8 cellular contexts compared by ENCODE assay signal in genomic region chr16:46884513-46885293, GRCh38. TPM values are rescaled to one million over a fixed set of nuclear protein-coding genes. Genes with fewer than 3 reads are reported as not detected.
A peak's percentile ranks its signal among the peaks of the same experiment; 100 is the strongest.
DNase-seq lines count a peak whose midpoint lies in the region; ATAC-seq and TF ChIP-seq lines count a peak whose summit lies in the region.

No MANE protein-coding gene starts in this region.

- H3K27ac Mint-ChIP-seq in activated naive CD4-positive, alpha-beta T cell treated with anti-CD3 and anti-CD28 coated beads, Interleukin-2, amount 50 U/mL, for 72 hours: peak overlapping the region; percentile 14 to 74

- peak overlapping the region; percentile 80 to 99 (median 94) for H3K4me2 ChIP-seq in BLaER1 treated with 17β-estradiol and CSF1 and Interleukin-3, amounts not matched to agents 10 nM and 100 nM

- intact Hi-C loops in left cardiac atrium (cut with DNase I): no loop called here
- intact Hi-C loops in prostate gland (cut with DNase I): no loop called here

- no peak for DNase-seq in Jurkat, Clone E6-1 (ENCODE audit: low read depth, low spot score)
- DNase-seq in activated naive CD4-positive, alpha-beta T cell treated with anti-CD3 and anti-CD28 coated beads, Interleukin-2, amount 50 U/mL, for 72 hours (ENCODE audit: low spot score in 2 of 2): peak in 1 of 2 donors; percentile 29
- no peak for DNase-seq in left cardiac atrium
- DNase-seq in prostate gland (ENCODE audit: low spot score): no peak
- no peak for DNase-seq in NCI-H345 (lab: John Stamatoyannopoulos, UW)
- DNase-seq in NCI-H2107 (lab: John Stamatoyannopoulos, UW): no peak

- WGBS in prostate gland: 3% methylated on average over 59 of the region's 72 CpGs

- peak overlapping the region in 10 of 11 experiments; percentile 70 to 98 (median 87); a peak in 20 of 22 replicates for H3K27ac ChIP-seq in BLaER1 treated with 17β-estradiol and CSF1 and Interleukin-3, amounts not matched to agents 10 nM and 100 nM
- H3K27ac ChIP-seq in prostate gland: peak overlapping the region; percentile 85 to 90

- H3K9ac ChIP-seq in BLaER1 treated with 17β-estradiol and CSF1 and Interleukin-3, amounts not matched to agents 10 nM and 100 nM: peak overlapping the region; percentile 76 to 97 (median 90)

- no peaks in the 10 kb centered on the region for H3K9me3 Mint-ChIP-seq in activated naive CD4-positive, alpha-beta T cell treated with anti-CD3 and anti-CD28 coated beads, Interleukin-2, amount 50 U/mL, for 72 hours

- no peaks in the 10 kb centered on the region for H3K9me3 ChIP-seq in BLaER1 treated with 17β-estradiol and CSF1 and Interleukin-3, amounts not matched to agents 10 nM and 100 nM (replicated peaks in 1 of 11)
- no peaks in the 10 kb centered on the region for H3K9me3 ChIP-seq in prostate gland

- H3K4me3 ChIP-seq in BLaER1 treated with 17β-estradiol and CSF1 and Interleukin-3, amounts not matched to agents 10 nM and 100 nM: peak overlapping the region; percentile 78 to 93 (median 88)
- peak overlapping the region; percentile 60 for H3K4me3 ChIP-seq in Jurkat, Clone E6-1 (ENCODE audit: low read length)
- peak overlapping the region; percentile 78 to 84 for H3K4me3 ChIP-seq in prostate gland

- TF ChIP-seq POLR2A in prostate gland (IDR thresholded peaks at IDR 0.05): no peak

- H3K36me3 Mint-ChIP-seq in activated naive CD4-positive, alpha-beta T cell treated with anti-CD3 and anti-CD28 coated beads, Interleukin-2, amount 50 U/mL, for 72 hours: no peaks in the 10 kb centered on the region

- H3K36me3 ChIP-seq in BLaER1 treated with 17β-estradiol and CSF1 and Interleukin-3, amounts not matched to agents 10 nM and 100 nM: peaks cover 0 to 39% (median 33%) of the 10 kb centered on the region in 11 experiments; a peak in 12 of 22 replicates
- H3K36me3 ChIP-seq in prostate gland: no peaks in the 10 kb centered on the region

- H3K4me1 ChIP-seq in BLaER1 treated with 17β-estradiol and CSF1 and Interleukin-3, amounts not matched to agents 10 nM and 100 nM: peaks cover 38 to 73% (median 64%) of the 10 kb centered on the region in 10 experiments
- peaks cover 4% of the 10 kb centered on the region for H3K4me1 ChIP-seq in prostate gland (replicated peaks)

- H3K27me3 ChIP-seq in BLaER1 treated with 17β-estradiol and CSF1 and Interleukin-3, amounts not matched to agents 10 nM and 100 nM: no peaks in the 10 kb centered on the region
- no peaks in the 10 kb centered on the region for H3K27me3 ChIP-seq in prostate gland (replicated peaks; ENCODE audit: insufficient read depth)

- TF ChIP-seq CTCF in prostate gland (IDR thresholded peaks at IDR 0.05): no peak

- peaks cover 0 to 44% (median 38%) of the 10 kb centered on the region in 11 experiments; a peak in 14 of 22 replicates for H4K20me1 ChIP-seq in BLaER1 treated with 17β-estradiol and CSF1 and Interleukin-3, amounts not matched to agents 10 nM and 100 nM

- ATAC-seq in GM19463 (IDR thresholded peaks at IDR 0.05; ENCODE audit: unreplicated experiment): peak; percentile 6
- peak; percentile 2 to 16 for ATAC-seq in activated naive CD4-positive, alpha-beta T cell treated with anti-CD3 and anti-CD28 coated beads, Interleukin-2, amount 50 U/mL, for 72 hours
- ATAC-seq in left cardiac atrium: peak; percentile 21 to 32

RNA-seq across cellular contexts. Expression of gene GPT2, which starts 0.5 kb away (rescaled TPM):
- 20.6 TPM for polyA plus RNA-seq in Jurkat, Clone E6-1 (2012; ENCODE audit: insufficient read depth, insufficient read length)
- 10 to 100 TPM in 1 of 2 donors, 1 to 10 TPM in 1; 4.6 to 11.1 TPM for total RNA-seq in activated naive CD4-positive, alpha-beta T cell treated with anti-CD3 and anti-CD28 coated beads, Interleukin-2, amount 50 U/mL, for 72 hours
- 10 to 100 TPM; 14.0 to 24.5 TPM for total RNA-seq in left cardiac atrium
- 10 to 100 TPM; 49.8 to 64.6 TPM for total RNA-seq in prostate gland

RNA-seq across cellular contexts. Expression of gene C16orf87, which starts 53.7 kb away (rescaled TPM):
- polyA plus RNA-seq in Jurkat, Clone E6-1 (2012; ENCODE audit: insufficient read depth, insufficient read length): 20.0 TPM
- total RNA-seq in activated naive CD4-positive, alpha-beta T cell treated with anti-CD3 and anti-CD28 coated beads, Interleukin-2, amount 50 U/mL, for 72 hours: 10 to 100 TPM; 15.8 to 15.9 TPM
- total RNA-seq in left cardiac atrium (10 to 100 TPM in 1 of 2 donors, 1 to 10 TPM in 1; 8.6 to 10.2 TPM), prostate gland (10 to 100 TPM in 1 of 2 donors, 1 to 10 TPM in 1; 8.1 to 24.4 TPM)
